17 cellular contexts compared by ENCODE assay signal in genomic region chr1:4375812-4376211, GRCh38.
"Had no signal": no experiment of that assay in that cellular context is flagged by ENCODE, and none has a peak within 500 bp of the region (broad histone marks: within the 10 kb centered on the region; RNA-seq: fewer than 3 reads in every experiment).

No MANE protein-coding gene starts in this region.

- H3K27me3 ChIP-seq: esophagus squamous epithelium, neural progenitor cell, right atrium auricular region, uterus had no signal

- H3K27ac ChIP-seq: esophagus squamous epithelium, neural progenitor cell, parathyroid adenoma, right atrium auricular region, skin epidermis, thoracic aorta, uterus had no signal

- H3K36me3 Mint-ChIP-seq: activated naive CD4-positive, alpha-beta T cell treated with anti-CD3 and anti-CD28 coated beads, Interleukin-2, amount 10 ng/mL, durations not matched to agents 7 days and 5 days; neural progenitor cell had no signal

- H3K4me3 ChIP-seq: esophagus squamous epithelium, neural progenitor cell, right atrium auricular region, skin epidermis, thoracic aorta, uterus had no signal

- H3K27ac Mint-ChIP-seq: activated B cell treated with CpG ODN at 0.5 μM for 24 hours; activated CD4-positive, alpha-beta T cell treated with anti-CD3 and anti-CD28 coated beads, Interleukin-2, amount 10 ng/mL, durations not matched to agents 24 days and 14 days; activated naive CD4-positive, alpha-beta T cell treated with anti-CD3 and anti-CD28 coated beads, Interleukin-2, amount 10 ng/mL, durations not matched to agents 7 days and 5 days; neural progenitor cell; stimulated activated naive CD8-positive, alpha-beta T cell treated with anti-CD3 and anti-CD28 coated beads, Interleukin-15, amount 100 ng/mL, for 72 hours; T-helper 1 cell treated with Interleukin-12 subunit alpha and Interleukin-12 subunit beta and Interleukin-4 antibody, amounts not matched to agents 30 μg/mL and 1 μg/mL, for 36 hours had no signal

- H3K4me2 ChIP-seq: neural progenitor cell had no signal

- H3K4me3 Mint-ChIP-seq: activated B cell treated with CpG ODN at 0.5 μM for 24 hours; activated CD4-positive, alpha-beta T cell treated with anti-CD3 and anti-CD28 coated beads, Interleukin-2, amount 10 ng/mL, durations not matched to agents 24 days and 14 days; activated naive CD4-positive, alpha-beta T cell treated with anti-CD3 and anti-CD28 coated beads, Interleukin-2, amount 10 ng/mL, durations not matched to agents 7 days and 5 days; neural progenitor cell; stimulated activated naive CD8-positive, alpha-beta T cell treated with anti-CD3 and anti-CD28 coated beads, Interleukin-15, amount 100 ng/mL, for 72 hours; T-helper 1 cell treated with Interleukin-12 subunit alpha and Interleukin-12 subunit beta and Interleukin-4 antibody, amounts not matched to agents 30 μg/mL and 1 μg/mL, for 36 hours had no signal

- DNase-seq: activated B cell treated with CpG ODN at 0.5 μM for 24 hours; activated CD4-positive, alpha-beta T cell treated with anti-CD3 and anti-CD28 coated beads, Interleukin-2, amount 10 ng/mL, durations not matched to agents 24 days and 14 days; activated naive CD4-positive, alpha-beta T cell treated with anti-CD3 and anti-CD28 coated beads, Interleukin-2, amount 10 ng/mL, durations not matched to agents 7 days and 5 days; esophagus squamous epithelium; head of caudate nucleus; midbrain; stimulated activated CD4-positive, alpha-beta T cell treated with anti-CD3 and anti-CD28 coated beads, Interleukin-4, amount 100 ng/mL, for 4 hours; stimulated activated naive CD8-positive, alpha-beta T cell treated with anti-CD3 and anti-CD28 coated beads, Interleukin-15, amount 100 ng/mL, for 72 hours; uterus had no signal

- H3K36me3 ChIP-seq: esophagus squamous epithelium, neural progenitor cell, right atrium auricular region, thoracic aorta, uterus had no signal

- H3K27me3 Mint-ChIP-seq: activated CD4-positive, alpha-beta T cell treated with anti-CD3 and anti-CD28 coated beads, Interleukin-2, amount 10 ng/mL, durations not matched to agents 24 days and 14 days; activated naive CD4-positive, alpha-beta T cell treated with anti-CD3 and anti-CD28 coated beads, Interleukin-2, amount 10 ng/mL, durations not matched to agents 7 days and 5 days; stimulated activated naive CD8-positive, alpha-beta T cell treated with anti-CD3 and anti-CD28 coated beads, Interleukin-15, amount 100 ng/mL, for 72 hours had no signal

- H2AFZ ChIP-seq: neural progenitor cell, parathyroid adenoma had no signal

- H3K4me1 ChIP-seq: esophagus squamous epithelium, neural progenitor cell, parathyroid adenoma, right atrium auricular region, uterus had no signal

- H3K4me1 Mint-ChIP-seq: activated B cell treated with CpG ODN at 0.5 μM for 24 hours had no signal

- H3K79me2 ChIP-seq: parathyroid adenoma had no signal

- FAIRE-seq: colon, islet of Langerhans had no signal

- H3K9me3 ChIP-seq: uterus had no signal

- ATAC-seq: stimulated activated naive CD8-positive, alpha-beta T cell treated with anti-CD3 and anti-CD28 coated beads, Interleukin-15, amount 100 ng/mL, for 72 hours had no signal

- H3K9ac ChIP-seq: neural progenitor cell, parathyroid adenoma had no signal
